Comparison of ENCODE assay signal across 10 cellular contexts in the genomic region with DNA sequence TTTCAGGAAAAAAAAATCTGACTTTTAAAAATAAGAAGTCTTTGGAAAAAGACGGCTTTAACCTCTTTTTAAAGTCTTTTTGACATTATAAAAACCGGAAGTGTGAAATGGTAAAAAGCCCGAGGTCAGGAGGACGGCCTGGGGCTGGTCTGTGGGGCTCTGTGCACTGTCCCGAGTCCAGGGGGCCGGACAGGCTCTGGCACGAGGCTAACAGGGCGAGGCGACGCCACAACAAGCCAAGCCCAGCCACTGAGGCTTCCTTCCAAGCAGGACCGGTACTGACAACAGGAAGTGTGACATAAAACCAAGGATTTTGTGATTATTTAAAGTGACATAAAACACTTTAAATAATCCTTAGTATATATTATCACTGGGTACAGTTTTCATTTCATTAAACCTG. TPM values are rescaled to one million over a fixed set of nuclear protein-coding genes. Genes with fewer than 3 reads are reported as not detected.
A peak's percentile ranks its signal among the peaks of the same experiment; 100 is the strongest.
DNase-seq lines count a peak whose midpoint lies in the region; ATAC-seq, FAIRE-seq and TF ChIP-seq lines count a peak whose summit lies in the region.
"Had no signal": no experiment of that assay in that cellular context is flagged by ENCODE, and none has a peak within 500 bp of the region (broad histone marks: within the 10 kb centered on the region; RNA-seq: fewer than 3 reads in every experiment).

No MANE protein-coding gene starts in this region.

- no peak for TF ChIP-seq POLR2A in HepG2 (IDR thresholded peaks at IDR 0.05; ENCODE audit: insufficient read depth in 1 of 2, low read depth in 2 of 2, low read length in 2 of 2)
- TF ChIP-seq POLR2A in endothelial cell of umbilical vein (IDR thresholded peaks at IDR 0.05; ENCODE audit: low read depth, low read length), result no peak

- POLR2A ChIA-PET in HepG2 (lab: Yijun Ruan, JAX), result no interaction called here
- POLR2A ChIA-PET in endothelial cell of umbilical vein (lab: Charles Lee), result no interaction called here

- DNase-seq in HepG2 (ENCODE audit: low spot score) (no peak), endothelial cell of umbilical vein (ENCODE audit: low read depth, low spot score) (peak; percentile 49), mucosa of descending colon (peak; percentile 56 to 70 (median 63)), aorta (peak in 1 of 2 donors; percentile 90), NCI-H1092 treated with DMSO at 0.1 percent for 48 hours (lab: John Stamatoyannopoulos, UW) (no peak), GM10266 (ENCODE audit: extremely low spot score) (no peak), GDM1 (lab: John Stamatoyannopoulos, UW) (no peak)
- DNase-seq: C1 segment of cervical spinal cord, WERI-Rb-1 had no signal

- in situ Hi-C loops in HepG2 (cut with HindIII; ENCODE audit: extremely low pct_ligation_motif_present, low pct_unique_long_range_greater_than_20kb), result no loop called here

- no peaks in the 10 kb centered on the region for H3K9me1 ChIP-seq in endothelial cell of umbilical vein (replicated peaks; ENCODE audit: control insufficient read depth, extremely low read depth, insufficient read depth, low read length)

- TF ChIP-seq EP300 in HepG2 (IDR thresholded peaks at IDR 0.05; ENCODE audit: low read depth in 2 of 2, low read length in 2 of 2), result no peak
- no peak for TF ChIP-seq EP300 in HepG2 (CRISPR knock-in tag; IDR thresholded peaks at IDR 0.05; ENCODE audit: borderline replicate concordance)

- CTCF ChIA-PET in HepG2 (lab: Yijun Ruan, JAX; ENCODE audit: low intra/inter-chr PET ratio, low total read pairs), result no interaction called here
- CTCF ChIA-PET in endothelial cell of umbilical vein (lab: Charles Lee), result no interaction called here

- FAIRE-seq in HepG2 (lab: Jason Lieb, UNC), result no peak
- FAIRE-seq in endothelial cell of umbilical vein (lab: Jason Lieb, UNC), result peak; percentile 59

- H3K9me3 ChIP-seq in liver (ENCODE audit: control insufficient read depth in 4 of 4, low read length in 3 of 4) (no peaks in the 10 kb centered on the region), HepG2 (ENCODE audit: low read length) (no peaks in the 10 kb centered on the region), endothelial cell of umbilical vein (replicated peaks; ENCODE audit: control insufficient read depth, insufficient read depth, low read length) (no peaks in the 10 kb centered on the region), mucosa of descending colon (no peaks in the 10 kb centered on the region), aorta (ENCODE audit: control insufficient read depth, low read length) (no peaks in the 10 kb centered on the region)

- TF ChIP-seq CTCF in liver (IDR thresholded peaks at IDR 0.05; ENCODE audit: low read depth, low read length, missing input control), result no peak
- TF ChIP-seq CTCF in HepG2 (CRISPR knock-in tag; IDR thresholded peaks at IDR 0.05), result no peak
- no peak for TF ChIP-seq CTCF in endothelial cell of umbilical vein (IDR thresholded peaks at IDR 0.05; ENCODE audit: extremely low read depth in 1 of 2, insufficient read depth in 1 of 2, low read depth in 1 of 2, low read length in 2 of 2)
- TF ChIP-seq CTCF in mucosa of descending colon (IDR thresholded peaks at IDR 0.05), result no peak
- TF ChIP-seq CTCF in GM10266 (IDR thresholded peaks at IDR 0.05; ENCODE audit: control insufficient read depth, insufficient read depth, low read depth, missing control alignments), result no peak

- WGBS in liver, result 38% methylated on average over 11 of the region's 11 CpGs
- 93% methylated on average over 11 of the region's 11 CpGs for WGBS in HepG2 (ENCODE audit: low lambda C conversion rate)
- 5 to 6% methylated on average over 11 of the region's 11 CpGs for WGBS in aorta, 2 donors

- peaks cover 8 to 24% (median 17%) of the 10 kb centered on the region in 4 donors for H3K4me1 ChIP-seq in liver (ENCODE audit: control insufficient read depth in 4 of 4, insufficient read depth in 4 of 4, low read length in 3 of 4)
- H3K4me1 ChIP-seq in HepG2 (ENCODE audit: insufficient read depth, low read length), result peaks cover 27% of the 10 kb centered on the region
- peaks cover 18% of the 10 kb centered on the region for H3K4me1 ChIP-seq in endothelial cell of umbilical vein (ENCODE audit: control insufficient read depth, extremely low read depth, insufficient read depth, low read length)
- peaks cover 20% of the 10 kb centered on the region for H3K4me1 ChIP-seq in mucosa of descending colon (ENCODE audit: low read depth)
- H3K4me1 ChIP-seq in aorta (ENCODE audit: control insufficient read depth in 1 of 2, insufficient read depth in 2 of 2, low read length in 2 of 2), result no peaks in the 10 kb centered on the region

- ATAC-seq in HepG2 (no peak), mucosa of descending colon (peak; percentile 75), aorta (ENCODE audit: low FRiP score) (peak; percentile 72)

- dilution Hi-C loops in endothelial cell of umbilical vein (cut with MboI; ENCODE audit: extremely low pct_ligation_motif_present, low sequenced_read_pairs), result no loop called here

- no TSS peak for BruUV-seq in HepG2 (replicated peaks; lab: Mats Ljungman, UMichigan)
- no TSS peak for BruUV-seq in endothelial cell of umbilical vein (replicated peaks; lab: Mats Ljungman, UMichigan)

- H2AFZ ChIP-seq in HepG2 (ENCODE audit: low read length) (no peak overlapping the region), endothelial cell of umbilical vein (ENCODE audit: low read depth, low read length) (no peak overlapping the region)

- H4K20me1 ChIP-seq in HepG2 (ENCODE audit: insufficient read depth, low read length) (peaks cover 42% of the 10 kb centered on the region; the same call in 1 of the 2 replicates), endothelial cell of umbilical vein (replicated peaks; ENCODE audit: control insufficient read depth, extremely low read depth, insufficient read depth, low read length) (peaks cover 5% of the 10 kb centered on the region)

- intact Hi-C loops in HepG2 (cut with micrococcal nuclease; ENCODE audit: unreplicated experiment) (no loop called here), endothelial cell of umbilical vein (cut with micrococcal nuclease) (no loop called here), mucosa of descending colon (cut with DNase I, micrococcal nuclease) (no loop called here), aorta (cut with DNase I) (no loop called here)

- H3K4me3 ChIP-seq in liver (ENCODE audit: low read depth in 1 of 3, low read length in 3 of 3) (no peak overlapping the region), HepG2 (replicated peaks in 1 of 3; ENCODE audit: insufficient read depth in 1 of 3, low read depth in 2 of 3, low read length in 3 of 3) (no peak overlapping the region), endothelial cell of umbilical vein (replicated peaks in 1 of 3; ENCODE audit: insufficient read depth in 1 of 3, low read depth in 1 of 3, low read length in 3 of 3) (no peak overlapping the region), mucosa of descending colon (no peak overlapping the region), aorta (ENCODE audit: low read length in 2 of 2) (no peak overlapping the region)

- peak overlapping the region; percentile 13 to 72 for H3K27ac ChIP-seq in liver (ENCODE audit: low read depth in 1 of 2, low read length in 2 of 2)
- H3K27ac ChIP-seq in HepG2 (ENCODE audit: extremely low read length, insufficient read depth, low read length), result no peak overlapping the region
- H3K27ac ChIP-seq in endothelial cell of umbilical vein (ENCODE audit: insufficient read depth, low read depth, low read length), result peak overlapping the region; percentile 66
- H3K27ac ChIP-seq in aorta (ENCODE audit: low read depth in 1 of 2, low read length in 2 of 2), result no peak overlapping the region
- H3K27ac ChIP-seq: WERI-Rb-1 had no signal

- H3K79me2 ChIP-seq in HepG2 (ENCODE audit: insufficient read depth, low read length), result peaks cover 35% of the 10 kb centered on the region
- peaks cover 94% of the 10 kb centered on the region for H3K79me2 ChIP-seq in endothelial cell of umbilical vein (ENCODE audit: control insufficient read depth, insufficient read depth, low read length)

- H3K4me2 ChIP-seq in HepG2 (ENCODE audit: low read depth, low read length) (no peak overlapping the region), endothelial cell of umbilical vein (ENCODE audit: insufficient read depth, low read length) (no peak overlapping the region)

- peak overlapping the region in 1 of 2 donors; percentile 2 for H3K9ac ChIP-seq in liver (ENCODE audit: low read depth in 1 of 2, low read length in 2 of 2)
- H3K9ac ChIP-seq in HepG2 (ENCODE audit: insufficient read depth, low read depth, low read length), result no peak overlapping the region
- H3K9ac ChIP-seq in endothelial cell of umbilical vein (replicated peaks; ENCODE audit: extremely low read depth, insufficient read depth, low read length), result no peak overlapping the region

- H3K27me3 ChIP-seq in liver (ENCODE audit: control insufficient read depth in 4 of 4, insufficient read depth in 4 of 4, low read length in 3 of 4) (no peaks in the 10 kb centered on the region), HepG2 (ENCODE audit: control insufficient read depth in 1 of 2, insufficient read depth in 2 of 2, low read length in 2 of 2) (no peaks in the 10 kb centered on the region), endothelial cell of umbilical vein (ENCODE audit: control insufficient read depth in 2 of 2, insufficient read depth in 2 of 2, low read length in 2 of 2) (no peaks in the 10 kb centered on the region), aorta (ENCODE audit: control insufficient read depth in 1 of 2, insufficient read depth in 2 of 2, low read length in 1 of 2) (no peaks in the 10 kb centered on the region)

- H3K36me3 ChIP-seq in liver (ENCODE audit: control insufficient read depth in 4 of 4, insufficient read depth in 3 of 4, low read depth in 1 of 4, low read length in 3 of 4), result peaks cover 10 to 60% (median 32%) of the 10 kb centered on the region in 4 donors
- H3K36me3 ChIP-seq in HepG2 (replicated peaks in 1 of 2; ENCODE audit: control insufficient read depth in 1 of 2, insufficient read depth in 2 of 2, low read length in 2 of 2), result peaks cover 50 to 94% of the 10 kb centered on the region in 2 experiments; a peak in 4 of 5 replicates
- peaks cover 31 to 45% of the 10 kb centered on the region in 2 experiments for H3K36me3 ChIP-seq in endothelial cell of umbilical vein (ENCODE audit: control insufficient read depth in 2 of 2, extremely low read depth in 1 of 2, insufficient read depth in 2 of 2, low read length in 2 of 2)
- peaks cover 11% of the 10 kb centered on the region for H3K36me3 ChIP-seq in mucosa of descending colon (ENCODE audit: low read depth)
- H3K36me3 ChIP-seq in aorta (ENCODE audit: control insufficient read depth in 1 of 2, insufficient read depth in 2 of 2, low read length in 1 of 2), result peaks cover 0 to 3% of the 10 kb centered on the region in 2 donors

- no peak for TF ChIP-seq RAD21 in liver (IDR thresholded peaks at IDR 0.05)
- TF ChIP-seq RAD21 in HepG2 (CRISPR knock-in tag; IDR thresholded peaks at IDR 0.05), result no peak

RNA-seq across cellular contexts. Expression of gene BRD1, which starts 39.2 kb away (rescaled TPM):
- total RNA-seq in liver (10 to 100 TPM; 15.7 to 20.7 TPM), HepG2 (2016; rRNA removed; fragmentation: Illumina TruSeq; extraction: Trizol) (6.6 and 12.0 TPM in 2 replicates), endothelial cell of umbilical vein (38.8 and 41.1 TPM in 2 replicates), mucosa of descending colon (10 to 100 TPM; 33.4 to 51.3 (median 48.4) TPM), aorta (10 to 100 TPM; 26.7 to 32.2 TPM)
- polyA plus RNA-seq in liver (1 to 10 TPM; 3.3 to 7.5 TPM), HepG2 (2011; rRNA removed) (5.1 and 6.4 TPM in 2 replicates), endothelial cell of umbilical vein (6.8 and 8.1 TPM in 2 replicates), aorta (10 to 100 TPM in 1 of 2 donors, 1 to 10 TPM in 1; 7.6 to 21.6 TPM)
- 6.1 and 7.5 TPM in 2 replicates for total RNA-seq in HepG2 (2016; cell fraction: cytosol; rRNA removed; fragmentation: Illumina TruSeq; extraction: Trizol; ENCODE audit: low read depth)
- 6.3 and 13.3 TPM in 2 replicates for total RNA-seq in HepG2 (2016; cell fraction: insoluble cytoplasmic fraction; rRNA removed; fragmentation: Illumina TruSeq; extraction: Trizol)
- 6.7 and 8.2 TPM in 2 replicates for total RNA-seq in HepG2 (2016; cell fraction: membrane; rRNA removed; fragmentation: Illumina TruSeq; extraction: Trizol)
- 14.2 and 15.7 TPM in 2 replicates for total RNA-seq in HepG2 (2016; cell fraction: nucleus; rRNA removed; fragmentation: Illumina TruSeq; extraction: Trizol)
- 3.8 and 3.9 TPM in 2 replicates for polyA plus RNA-seq in HepG2 (2011; cell fraction: cytosol; rRNA removed)
- polyA plus RNA-seq in HepG2 (2011; cell fraction: nucleus; rRNA removed), result 29.0 and 31.0 TPM in 2 replicates
- 14.8 and 16.2 TPM in 2 replicates for polyA plus RNA-seq in HepG2 (2012)
- 0.67 and 0.95 TPM in 2 replicates for polyA plus RNA-seq in HepG2 (2016; cell fraction: cytosol; fragmentation: Illumina TruSeq; extraction: Trizol; ENCODE audit: low read depth)
- polyA plus RNA-seq in HepG2 (2016; cell fraction: insoluble cytoplasmic fraction; fragmentation: Illumina TruSeq; extraction: Trizol; ENCODE audit: low read depth), result 8.8 and 10.0 TPM in 2 replicates
- 2.6 and 3.2 TPM in 2 replicates for polyA plus RNA-seq in HepG2 (2016; cell fraction: membrane; fragmentation: Illumina TruSeq; extraction: Trizol; ENCODE audit: low read depth)
- polyA plus RNA-seq in HepG2 (2016; cell fraction: nucleus; fragmentation: Illumina TruSeq; extraction: Trizol; ENCODE audit: insufficient read depth, low read depth), result 28.8 and 30.8 TPM in 2 replicates
- 4.2 and 8.4 TPM in 2 replicates for polyA minus RNA-seq in HepG2 (2011; rRNA and poly(A)+ RNA removed; ENCODE audit: low replicate concordance)
- polyA minus RNA-seq in HepG2 (2011; cell fraction: cytosol; rRNA and poly(A)+ RNA removed), result 7.6 and 8.3 TPM in 2 replicates
- polyA minus RNA-seq in HepG2 (2011; cell fraction: nucleus; rRNA and poly(A)+ RNA removed), result 29.1 and 32.0 TPM in 2 replicates
- 6.6 and 7.9 TPM in 2 replicates for polyA plus RNA-seq in endothelial cell of umbilical vein (2011; cell fraction: cytosol; rRNA removed)
- polyA plus RNA-seq in endothelial cell of umbilical vein (2011; cell fraction: nucleus; rRNA removed), result 46.2 and 52.9 TPM in 2 replicates
- 12.8 and 14.5 TPM in 2 replicates for polyA plus RNA-seq in endothelial cell of umbilical vein (2012)
- 11.1 and 15.7 TPM in 2 replicates for polyA minus RNA-seq in endothelial cell of umbilical vein
- 6.5 TPM for polyA minus RNA-seq in endothelial cell of umbilical vein (2011; cell fraction: cytosol; rRNA and poly(A)+ RNA removed)
- 31.7 and 42.3 TPM in 2 replicates for polyA minus RNA-seq in endothelial cell of umbilical vein (2011; cell fraction: nucleus; rRNA and poly(A)+ RNA removed)

Comparison
In these comparisons a context has a peak if more than half of its experiments do, and no peak if none do; other contexts are left out.
1. H3K27ac ChIP-seq: peak in liver (2 of 2) and endothelial cell of umbilical vein (single experiment); none in HepG2 (single experiment) and aorta (0 of 2).
2. DNase-seq: peak in endothelial cell of umbilical vein (single experiment) and mucosa of descending colon (3 of 3); none in HepG2 (single experiment), NCI-H1092 treated with DMSO at 0.1 percent for 48 hours (single experiment), GM10266 (single experiment) and GDM1 (single experiment).